30 cellular contexts compared by ENCODE assay signal in the genomic region with DNA sequence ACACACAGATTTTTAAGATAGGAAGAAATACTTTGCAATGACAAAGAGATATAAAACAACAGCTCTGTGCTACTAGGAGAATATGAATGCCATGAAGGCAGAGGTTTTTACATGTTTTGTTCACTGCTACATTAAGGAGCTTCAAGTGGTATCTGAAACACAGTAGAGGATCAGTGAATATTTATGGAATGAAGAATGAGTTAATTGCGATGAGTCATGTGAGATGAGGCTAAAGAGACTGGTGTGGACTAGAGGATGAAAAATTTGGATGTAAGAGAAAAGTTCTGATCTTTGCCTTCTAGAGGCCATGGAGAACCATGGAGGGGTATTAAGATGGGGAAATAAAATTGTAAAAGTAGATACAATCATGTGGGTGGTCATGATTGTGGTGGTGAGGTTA.
DNase-seq lines count a peak whose midpoint lies in the region; ATAC-seq and TF ChIP-seq lines count a peak whose summit lies in the region.
"Had no signal": no experiment of that assay in that cellular context is flagged by ENCODE, and none has a peak within 500 bp of the region (broad histone marks: within the 10 kb centered on the region; RNA-seq: fewer than 3 reads in every experiment).

No MANE protein-coding gene starts in this region.

- no peak overlapping the region for H3K14ac ChIP-seq in IMR-90 (replicated peaks; ENCODE audit: low read depth, low read length)

- peaks cover 5% of the 10 kb centered on the region for H3K36me3 Mint-ChIP-seq in nephron (ENCODE audit: low read depth)
- H3K36me3 Mint-ChIP-seq in CD8-positive, alpha-beta memory T cell, result no peaks in the 10 kb centered on the region
- H3K36me3 Mint-ChIP-seq: activated naive CD8-positive, alpha-beta T cell treated with anti-CD3 and anti-CD28 coated beads, Interleukin-2, amount 10 ng/mL, durations not matched to agents 7 days and 5 days; naive thymus-derived CD4-positive, alpha-beta T cell; stimulated activated memory B cell treated with anti-CD40 and anti-IgM and Interleukin-4, amounts not matched to agents 10 μg/mL and 1 μg/mL and 100 μg/mL, for 72 hours had no signal

- H3K27ac Mint-ChIP-seq in nephron, result peak overlapping the region; percentile 7 to 32 (median 12)
- H3K27ac Mint-ChIP-seq in CD8-positive, alpha-beta memory T cell, result no peak overlapping the region
- H3K27ac Mint-ChIP-seq: activated CD4-positive, alpha-beta T cell treated with anti-CD3 and anti-CD28 coated beads, Interleukin-2, amount 10 ng/mL, durations not matched to agents 7 days and 5 days; activated naive CD8-positive, alpha-beta T cell treated with anti-CD3 and anti-CD28 coated beads, Interleukin-2, amount 10 ng/mL, durations not matched to agents 7 days and 5 days; effector memory CD8-positive, alpha-beta T cell; naive thymus-derived CD4-positive, alpha-beta T cell; stimulated activated memory B cell treated with anti-CD40 and anti-IgM and Interleukin-4, amounts not matched to agents 10 μg/mL and 1 μg/mL and 100 μg/mL, for 72 hours had no signal

- no peak for TF ChIP-seq RAD21 in IMR-90 (IDR thresholded peaks at IDR 0.05; ENCODE audit: low read length)

- H2BK20ac ChIP-seq in IMR-90 (ENCODE audit: low read depth, low read length), result no peak overlapping the region

- WGBS in IMR-90 (ENCODE audit: extremely low coverage in 2 of 2, insufficient read length in 1 of 2), 2 experiments, result 83 to 100% methylated on average over 1 of the region's 1 CpG

- H3K27ac ChIP-seq in IMR-90 (ENCODE audit: insufficient read depth, low read length), result no peak overlapping the region
- no peak overlapping the region for H3K27ac ChIP-seq in CD8-positive, alpha-beta memory T cell (ENCODE audit: low read depth, low read length)
- H3K27ac ChIP-seq: left ventricle myocardium inferior, Peyer's patch, skin epidermis, upper lobe of left lung, WERI-Rb-1 had no signal

- BruUV-seq in IMR-90 (replicated peaks; lab: Mats Ljungman, UMichigan), result no TSS peak

- H3K23ac ChIP-seq in IMR-90 (ENCODE audit: low read depth, low read length), result no peak overlapping the region

- no peak overlapping the region for H3K4me3 Mint-ChIP-seq in nephron
- H3K4me3 Mint-ChIP-seq in CD8-positive, alpha-beta memory T cell, result no peak overlapping the region
- H3K4me3 Mint-ChIP-seq: activated CD4-positive, alpha-beta T cell treated with anti-CD3 and anti-CD28 coated beads, Interleukin-2, amount 10 ng/mL, durations not matched to agents 7 days and 5 days; activated naive CD8-positive, alpha-beta T cell treated with anti-CD3 and anti-CD28 coated beads, Interleukin-2, amount 10 ng/mL, durations not matched to agents 7 days and 5 days; effector memory CD8-positive, alpha-beta T cell; naive thymus-derived CD4-positive, alpha-beta T cell; stimulated activated memory B cell treated with anti-CD40 and anti-IgM and Interleukin-4, amounts not matched to agents 10 μg/mL and 1 μg/mL and 100 μg/mL, for 72 hours had no signal

- intact Hi-C loops in IMR-90 (cut with micrococcal nuclease), result loop anchor here (1.0 kb wide), 1 partner anchor 35 kb away; no protein-coding TSS in a partner anchor

- no peaks in the 10 kb centered on the region for H3K79me1 ChIP-seq in IMR-90 (ENCODE audit: low read depth in 1 of 2, low read length in 2 of 2)

- no peaks in the 10 kb centered on the region for H3K27me3 ChIP-seq in IMR-90 (ENCODE audit: control insufficient read depth, insufficient read depth, low read length)
- H3K27me3 ChIP-seq in CD8-positive, alpha-beta memory T cell (ENCODE audit: insufficient read depth, low read length, poor library complexity, severe bottlenecking), result no peaks in the 10 kb centered on the region
- H3K27me3 ChIP-seq: Peyer's patch, upper lobe of left lung had no signal

- H3K56ac ChIP-seq in IMR-90 (ENCODE audit: extremely low read depth, insufficient read depth, low read length), result no peak overlapping the region

- no peak overlapping the region for H2AK9ac ChIP-seq in IMR-90 (replicated peaks; ENCODE audit: low read depth, low read length, poor library complexity)

- peak overlapping the region; percentile 22; the same call in 1 of the 2 replicates for H3K4me2 ChIP-seq in IMR-90 (ENCODE audit: low read depth, low read length)

- no peak for TF ChIP-seq POLR2A in IMR-90 (IDR thresholded peaks at IDR 0.05; ENCODE audit: low read depth, low read length)

- H2AK5ac ChIP-seq in IMR-90 (ENCODE audit: low read depth, low read length), result no peak overlapping the region

- DNase-seq in EH (ENCODE audit: low read depth), result peak; percentile 84
- peak; percentile 69 for DNase-seq in IMR-90
- DNase-seq in astrocyte of the hippocampus (ENCODE audit: low read depth, low spot score), result peak; percentile 17
- DNase-seq in NCI-H2227 treated with DMSO at 0.1 percent for 48 hours (lab: John Stamatoyannopoulos, UW), result no peak
- DNase-seq in NCI-H82 treated with DMSO at 0.1 percent for 48 hours (lab: John Stamatoyannopoulos, UW; ENCODE audit: unreplicated experiment), result no peak
- no peak for DNase-seq in CD8-positive, alpha-beta memory T cell
- no peak for DNase-seq in ecto neural progenitor cell (ENCODE audit: low spot score)
- DNase-seq: activated CD4-positive, alpha-beta T cell treated with anti-CD3 and anti-CD28 coated beads, Interleukin-2, amount 10 ng/mL, durations not matched to agents 7 days and 5 days; activated effector memory CD4-positive, alpha-beta T cell treated with anti-CD3 and anti-CD28 coated beads, Interleukin-2, amount 50 U/mL, for 16 hours; activated naive CD8-positive, alpha-beta T cell treated with anti-CD3 and anti-CD28 coated beads, Interleukin-2, amount 10 ng/mL, durations not matched to agents 7 days and 5 days; caudate nucleus; cortex of kidney; DND-41; effector memory CD8-positive, alpha-beta T cell; erythroblast; head of caudate nucleus; Karpas-422; left ventricle myocardium inferior; naive thymus-derived CD4-positive, alpha-beta T cell; NCI-H146; NCI-H446; NCI-H774; Peyer's patch; SIG-M5; upper lobe of left lung; WERI-Rb-1 had no signal

- H3K9me1 ChIP-seq in IMR-90 (ENCODE audit: insufficient read depth, low read length), result no peaks in the 10 kb centered on the region

- no peak overlapping the region for H2BK5ac ChIP-seq in IMR-90 (ENCODE audit: low read depth, low read length, poor library complexity, severe bottlenecking)

- no peak overlapping the region for H2AFZ ChIP-seq in IMR-90 (replicated peaks; ENCODE audit: low read length, poor library complexity)

- no peak overlapping the region for H4K91ac ChIP-seq in IMR-90 (ENCODE audit: insufficient read depth, low read depth, low read length)

- H3K9me3 Mint-ChIP-seq in nephron, result peaks cover 6% of the 10 kb centered on the region
- peaks cover 0 to 4% (median 2%) of the 10 kb centered on the region in 5 donors for H3K9me3 Mint-ChIP-seq in CD8-positive, alpha-beta memory T cell
- H3K9me3 Mint-ChIP-seq: effector memory CD8-positive, alpha-beta T cell had no signal

- no peaks in the 10 kb centered on the region for H3K36me3 ChIP-seq in IMR-90 (ENCODE audit: control insufficient read depth, insufficient read depth, low read length)
- H3K36me3 ChIP-seq in CD8-positive, alpha-beta memory T cell (ENCODE audit: insufficient read depth, low read length), result no peaks in the 10 kb centered on the region
- H3K36me3 ChIP-seq: HAP-1, left ventricle myocardium inferior, Peyer's patch, upper lobe of left lung, WERI-Rb-1 had no signal

- no peak overlapping the region for H4K8ac ChIP-seq in IMR-90 (ENCODE audit: low read depth in 2 of 2, low read length in 2 of 2)

- CTCF ChIA-PET in IMR-90 (lab: Yijun Ruan, JAX), result interaction anchor here (0.9 kb wide), 1 partner anchor 89 kb away, joined by 3 read pairs; no protein-coding TSS in a partner anchor
- CTCF ChIA-PET in CD8-positive, alpha-beta memory T cell (lab: Charles Lee), result no interaction called here

- dilution Hi-C loops in IMR-90 (cut with HindIII; ENCODE audit: low sequenced_read_pairs, unreplicated experiment), result no loop called here

- no peak overlapping the region for H2BK15ac ChIP-seq in IMR-90 (ENCODE audit: low read depth, low read length)

- H3K9me3 ChIP-seq in IMR-90 (ENCODE audit: control insufficient read depth, insufficient read depth, low read length), result no peaks in the 10 kb centered on the region
- H3K9me3 ChIP-seq in CD8-positive, alpha-beta memory T cell (ENCODE audit: low read length), result no peaks in the 10 kb centered on the region
- H3K9me3 ChIP-seq: HAP-1, Peyer's patch, upper lobe of left lung had no signal

- POLR2A ChIA-PET in IMR-90 (lab: Charles Lee; ENCODE audit: unreplicated experiment), result no interaction called here
- POLR2A ChIA-PET in CD8-positive, alpha-beta memory T cell (lab: Charles Lee), result no interaction called here

- H4K20me1 ChIP-seq in IMR-90 (ENCODE audit: insufficient read depth, low read length), result no peaks in the 10 kb centered on the region

- no peak overlapping the region for H3K18ac ChIP-seq in IMR-90 (ENCODE audit: low read depth, low read length)

- H3K4me1 Mint-ChIP-seq in nephron, result peaks cover 12% of the 10 kb centered on the region
- H3K4me1 Mint-ChIP-seq in CD8-positive, alpha-beta memory T cell, result no peaks in the 10 kb centered on the region
- H3K4me1 Mint-ChIP-seq: activated CD4-positive, alpha-beta T cell treated with anti-CD3 and anti-CD28 coated beads, Interleukin-2, amount 10 ng/mL, durations not matched to agents 7 days and 5 days; activated naive CD8-positive, alpha-beta T cell treated with anti-CD3 and anti-CD28 coated beads, Interleukin-2, amount 10 ng/mL, durations not matched to agents 7 days and 5 days; stimulated activated memory B cell treated with anti-CD40 and anti-IgM and Interleukin-4, amounts not matched to agents 10 μg/mL and 1 μg/mL and 100 μg/mL, for 72 hours had no signal

- H3K4me3 ChIP-seq in IMR-90 (ENCODE audit: insufficient read depth, low read depth, low read length), result no peak overlapping the region
- no peak overlapping the region for H3K4me3 ChIP-seq in CD8-positive, alpha-beta memory T cell (ENCODE audit: low read length)
- H3K4me3 ChIP-seq: HAP-1, left ventricle myocardium inferior, Peyer's patch, skin epidermis, upper lobe of left lung had no signal

- in situ Hi-C loops in IMR-90 (cut with MboI; ENCODE audit: low sequenced_read_pairs), result no loop called here

- H4K5ac ChIP-seq in IMR-90 (ENCODE audit: low read depth, low read length), result no peak overlapping the region

- ATAC-seq in IMR-90 (ENCODE audit: low read depth), result peak; percentile 86
- ATAC-seq: effector memory CD8-positive, alpha-beta T cell; naive thymus-derived CD4-positive, alpha-beta T cell; stimulated activated memory B cell treated with anti-CD40 and anti-IgM and Interleukin-4, amounts not matched to agents 10 μg/mL and 1 μg/mL and 100 μg/mL, for 72 hours had no signal

- no peak for TF ChIP-seq CTCF in IMR-90 (conservative IDR thresholded peaks at IDR 0.05; ENCODE audit: low read depth, low read length)
- TF ChIP-seq CTCF in nephron (IDR thresholded peaks at IDR 0.05; ENCODE audit: unreplicated experiment in 3 of 3), result no peak

- no peak overlapping the region for H3K4ac ChIP-seq in IMR-90 (ENCODE audit: low read depth, low read length)

- H3K27me3 Mint-ChIP-seq in nephron (ENCODE audit: low read depth), result no peaks in the 10 kb centered on the region
- H3K27me3 Mint-ChIP-seq in CD8-positive, alpha-beta memory T cell, result peaks cover 3 to 6% of the 10 kb centered on the region in 2 donors
- H3K27me3 Mint-ChIP-seq: activated CD4-positive, alpha-beta T cell treated with anti-CD3 and anti-CD28 coated beads, Interleukin-2, amount 10 ng/mL, durations not matched to agents 7 days and 5 days; activated naive CD8-positive, alpha-beta T cell treated with anti-CD3 and anti-CD28 coated beads, Interleukin-2, amount 10 ng/mL, durations not matched to agents 7 days and 5 days had no signal

- H2BK120ac ChIP-seq in IMR-90 (ENCODE audit: low read depth, low read length), result no peak overlapping the region

- no peak overlapping the region for H3K9ac ChIP-seq in IMR-90 (ENCODE audit: low read depth, low read length)

- H3K4me1 ChIP-seq in IMR-90 (ENCODE audit: control insufficient read depth, insufficient read depth, low read length), result no peaks in the 10 kb centered on the region
- H3K4me1 ChIP-seq in CD8-positive, alpha-beta memory T cell (ENCODE audit: insufficient read depth, low read length), result no peaks in the 10 kb centered on the region
- H3K4me1 ChIP-seq: HAP-1, left ventricle myocardium inferior, Peyer's patch, upper lobe of left lung had no signal

Comparison
In these comparisons a context has a peak if more than half of its experiments do, and no peak if none do; other contexts are left out.
1. DNase-seq: peak in EH (single experiment), IMR-90 (single experiment) and astrocyte of the hippocampus (single experiment); none in NCI-H2227 treated with DMSO at 0.1 percent for 48 hours (single experiment), NCI-H82 treated with DMSO at 0.1 percent for 48 hours (single experiment), CD8-positive, alpha-beta memory T cell (0 of 5) and ecto neural progenitor cell (single experiment).
2. H3K27ac Mint-ChIP-seq: peak in nephron (3 of 3); none in CD8-positive, alpha-beta memory T cell (0 of 8).